17 cellular contexts compared by ENCODE assay signal in genomic region chr12:109732321-109733305, GRCh38. TPM values are rescaled to one million over a fixed set of nuclear protein-coding genes. Genes with fewer than 3 reads are reported as not detected.
DNase-seq lines count a peak whose midpoint lies in the region; ATAC-seq and TF ChIP-seq lines count a peak whose summit lies in the region.
"Had no signal": no experiment of that assay in that cellular context is flagged by ENCODE, and none has a peak within 500 bp of the region (broad histone marks: within the 10 kb centered on the region; RNA-seq: fewer than 3 reads in every experiment).

No MANE protein-coding gene starts in this region.

- no peak overlapping the region for H2AFZ ChIP-seq in mammary epithelial cell (ENCODE audit: low read depth, low read length)

- peaks cover 73% of the 10 kb centered on the region for H3K4me1 Mint-ChIP-seq in neural crest cell
- peaks cover 6 to 7% of the 10 kb centered on the region in 2 donors for H3K4me1 Mint-ChIP-seq in stimulated activated naive B cell treated with anti-CD40 and anti-IgM and Interleukin-4, amounts not matched to agents 10 μg/mL and 1 μg/mL and 100 μg/mL, for 72 hours

- in situ Hi-C loops in mammary epithelial cell (cut with MboI; ENCODE audit: low sequenced_read_pairs in 2 of 2): no loop called here

- H3K36me3 ChIP-seq in tibial artery (no peaks in the 10 kb centered on the region), mammary epithelial cell (ENCODE audit: insufficient read depth, low read length) (no peaks in the 10 kb centered on the region)
- H3K36me3 ChIP-seq: esophagus muscularis mucosa had no signal

- no peaks in the 10 kb centered on the region for H3K4me1 ChIP-seq in tibial artery
- H3K4me1 ChIP-seq in mammary epithelial cell (ENCODE audit: insufficient read depth, low read length): peaks cover 9% of the 10 kb centered on the region

- peak overlapping the region; percentile 65 for H3K27ac Mint-ChIP-seq in neural crest cell (ENCODE audit: unreplicated experiment)
- no peak overlapping the region for H3K27ac Mint-ChIP-seq in stimulated activated naive B cell treated with anti-CD40 and anti-IgM and Interleukin-4, amounts not matched to agents 10 μg/mL and 1 μg/mL and 100 μg/mL, for 72 hours

- dilution Hi-C loops in mammary epithelial cell (cut with HindIII; ENCODE audit: low sequenced_read_pairs): no loop called here

- no peaks in the 10 kb centered on the region for H3K36me3 Mint-ChIP-seq in neural crest cell (ENCODE audit: low read depth)
- H3K36me3 Mint-ChIP-seq in stimulated activated naive B cell treated with anti-CD40 and anti-IgM and Interleukin-4, amounts not matched to agents 10 μg/mL and 1 μg/mL and 100 μg/mL, for 72 hours: no peaks in the 10 kb centered on the region
- H3K36me3 Mint-ChIP-seq: brain had no signal

- peaks cover 22% of the 10 kb centered on the region for H3K27me3 Mint-ChIP-seq in neural crest cell (ENCODE audit: low read depth)
- peaks cover 21 to 47% of the 10 kb centered on the region in 2 donors for H3K27me3 Mint-ChIP-seq in stimulated activated naive B cell treated with anti-CD40 and anti-IgM and Interleukin-4, amounts not matched to agents 10 μg/mL and 1 μg/mL and 100 μg/mL, for 72 hours

- peak overlapping the region; percentile 47 for H3K4me3 Mint-ChIP-seq in neural crest cell
- no peak overlapping the region for H3K4me3 Mint-ChIP-seq in stimulated activated naive B cell treated with anti-CD40 and anti-IgM and Interleukin-4, amounts not matched to agents 10 μg/mL and 1 μg/mL and 100 μg/mL, for 72 hours

- H3K27ac ChIP-seq in dorsolateral prefrontal cortex: peak overlapping the region in 45 of 59 donors; percentile 6 to 97 (median 61)
- no peak overlapping the region for H3K27ac ChIP-seq in tibial artery
- no peak overlapping the region for H3K27ac ChIP-seq in mammary epithelial cell (ENCODE audit: insufficient read depth, low read depth, low read length)
- H3K27ac ChIP-seq: esophagus muscularis mucosa, HL-60, RWPE1 had no signal

- intact Hi-C loops in Right ventricle myocardium inferior (cut with DNase I) (no loop called here), left cardiac atrium (cut with DNase I) (no loop called here), dorsolateral prefrontal cortex (cut with DNase I) (no loop called here), tibial artery (cut with DNase I; ENCODE audit: low total_unique reads) (no loop called here), mammary epithelial cell (cut with micrococcal nuclease) (no loop called here)

- H3K4me3 ChIP-seq in dorsolateral prefrontal cortex (peak overlapping the region in 2 of 59 donors; percentile 7 to 24), tibial artery (no peak overlapping the region), mammary epithelial cell (replicated peaks in 1 of 3; ENCODE audit: insufficient read depth in 1 of 3, low read depth in 2 of 3, low read length in 3 of 3) (no peak overlapping the region)
- H3K4me3 ChIP-seq: esophagus muscularis mucosa, K562 had no signal

- ATAC-seq in Right ventricle myocardium inferior: no peak
- no peak for ATAC-seq in left cardiac atrium
- no peak for ATAC-seq in stimulated activated naive B cell treated with anti-CD40 and anti-IgM and Interleukin-4, amounts not matched to agents 10 μg/mL and 1 μg/mL and 100 μg/mL, for 72 hours (replicated peaks)
- ATAC-seq: K562 had no signal

- H3K9me3 ChIP-seq in tibial artery: no peaks in the 10 kb centered on the region
- no peaks in the 10 kb centered on the region for H3K9me3 ChIP-seq in mammary epithelial cell (replicated peaks; ENCODE audit: insufficient read depth, low read length)
- H3K9me3 ChIP-seq: esophagus muscularis mucosa had no signal

- no peaks in the 10 kb centered on the region for H3K79me2 ChIP-seq in mammary epithelial cell (ENCODE audit: insufficient read depth, low read length)

- H4K20me1 ChIP-seq in mammary epithelial cell (ENCODE audit: insufficient read depth, low read length): no peaks in the 10 kb centered on the region

- DNase-seq in Right ventricle myocardium inferior (ENCODE audit: missing footprints): peak; percentile 31
- DNase-seq in left cardiac atrium: no peak
- peak in 8 of 10 donors; percentile 20 to 43 (median 32) for DNase-seq in dorsolateral prefrontal cortex
- no peak for DNase-seq in neural crest cell (ENCODE audit: low read depth, low spot score)
- peak; percentile 7 to 59 for DNase-seq in tibial artery
- DNase-seq in mammary epithelial cell: no peak
- no peak for DNase-seq in NCI-H510A treated with DMSO at 0.1 percent for 48 hours (lab: John Stamatoyannopoulos, UW)
- DNase-seq in stimulated activated naive B cell treated with anti-CD40 and anti-IgM and Interleukin-4, amounts not matched to agents 10 μg/mL and 1 μg/mL and 100 μg/mL, for 72 hours: no peak
- DNase-seq: activated naive CD4-positive, alpha-beta T cell; EL; hippocampal formation; kidney glomerular epithelial cell had no signal

- no TSS peak for BruUV-seq in mammary epithelial cell (replicated peaks; lab: Mats Ljungman, UMichigan)

- no peaks in the 10 kb centered on the region for H3K27me3 ChIP-seq in dorsolateral prefrontal cortex
- H3K27me3 ChIP-seq in tibial artery: peaks cover 0 to 50% of the 10 kb centered on the region in 2 donors
- no peaks in the 10 kb centered on the region for H3K27me3 ChIP-seq in mammary epithelial cell (ENCODE audit: insufficient read depth, low read length)

- TF ChIP-seq CTCF in dorsolateral prefrontal cortex (IDR thresholded peaks at IDR 0.05 in 54 of 56, conservative IDR thresholded peaks at IDR 0.05 in 2 of 56; ENCODE audit: low read depth in 1 of 56, partially characterized antibody in 56 of 56): no peak
- no peak for TF ChIP-seq CTCF in neural crest cell (conservative IDR thresholded peaks at IDR 0.05)
- no peak for TF ChIP-seq CTCF in tibial artery (IDR thresholded peaks at IDR 0.05)
- no peak for TF ChIP-seq CTCF in mammary epithelial cell (conservative IDR thresholded peaks at IDR 0.05 in 1 of 2, IDR thresholded peaks at IDR 0.05 in 1 of 2; ENCODE audit: extremely low read depth in 1 of 2, insufficient read depth in 1 of 2, low read depth in 1 of 2, low read length in 2 of 2)

- WGBS in mammary epithelial cell (ENCODE audit: low coverage, missing lambda C conversion rate): 77% methylated on average over 18 of the region's 21 CpGs

- CTCF ChIA-PET in mammary epithelial cell (lab: Charles Lee; ENCODE audit: low non-redundant PET): no interaction called here

- no peak overlapping the region for H3K4me2 ChIP-seq in mammary epithelial cell (ENCODE audit: insufficient read depth, low read depth, low read length)

- H3K9me3 Mint-ChIP-seq in neural crest cell: no peaks in the 10 kb centered on the region
- H3K9me3 Mint-ChIP-seq in stimulated activated naive B cell treated with anti-CD40 and anti-IgM and Interleukin-4, amounts not matched to agents 10 μg/mL and 1 μg/mL and 100 μg/mL, for 72 hours: no peaks in the 10 kb centered on the region

- no peak overlapping the region for H3K9ac ChIP-seq in mammary epithelial cell (ENCODE audit: insufficient read depth, low read length)

RNA-seq across cellular contexts. Expression of gene FAM222A, which starts 19.0 kb away (rescaled TPM):
- 27.4 TPM for total RNA-seq in Right ventricle myocardium inferior
- total RNA-seq in left cardiac atrium: 10 to 100 TPM; 14.5 to 21.8 TPM
- total RNA-seq in dorsolateral prefrontal cortex: 10 to 100 TPM; 10.4 to 85.9 (median 23.1) TPM
- total RNA-seq in neural crest cell: 12.5 and 13.9 TPM in 2 replicates
- 1 to 10 TPM in 1 of 2 donors, under 1 TPM in 1; 0.50 to 1.3 TPM for total RNA-seq in mammary epithelial cell
- 0.71 TPM for polyA plus RNA-seq in mammary epithelial cell
- polyA minus RNA-seq in mammary epithelial cell: 2.1 TPM

Comparison
In these comparisons a context has a peak if more than half of its experiments do, and no peak if none do; other contexts are left out.
1. DNase-seq: peak in Right ventricle myocardium inferior (single experiment), dorsolateral prefrontal cortex (8 of 10) and tibial artery (2 of 2); none in left cardiac atrium (single experiment), neural crest cell (single experiment), mammary epithelial cell (single experiment), NCI-H510A treated with DMSO at 0.1 percent for 48 hours (single experiment) and stimulated activated naive B cell treated with anti-CD40 and anti-IgM and Interleukin-4, amounts not matched to agents 10 μg/mL and 1 μg/mL and 100 μg/mL, for 72 hours (single experiment).
2. H3K27ac ChIP-seq: peak in dorsolateral prefrontal cortex (45 of 59); none in tibial artery (0 of 2) and mammary epithelial cell (single experiment).